ENCODE assay signal across 8 cellular contexts in genomic region chr1:31577515-31578191, GRCh38. TPM values are rescaled to one million over a fixed set of nuclear protein-coding genes. Genes with fewer than 3 reads are reported as not detected.
DNase-seq lines count a peak whose midpoint lies in the region; ATAC-seq, FAIRE-seq and TF ChIP-seq lines count a peak whose summit lies in the region.

No MANE protein-coding gene starts in this region.

- H3K27ac ChIP-seq in HEK293 (ENCODE audit: extremely low read depth, low read depth, low read length) (no peak overlapping the region), suprapubic skin (peak overlapping the region; percentile 77)

- no peak overlapping the region for H3K4me3 ChIP-seq in HEK293 (ENCODE audit: low read depth, low read length)
- H3K4me3 ChIP-seq in suprapubic skin, result peak overlapping the region; percentile 52

- H3K27me3 ChIP-seq in suprapubic skin, result peaks cover 11% of the 10 kb centered on the region

- CTCF ChIA-PET in HEK293 (lab: Yijun Ruan, JAX), result interaction anchor here (0.5 to 1.5 kb wide), 5 partner anchors 11 to 648 kb away, joined by 3 to 5 read pairs (median 3); no protein-coding TSS in a partner anchor

- peak; percentile 34 for DNase-seq in cerebellar cortex (ENCODE audit: low spot score)
- no peak for DNase-seq in left colon
- no peak for DNase-seq in suprapubic skin (ENCODE audit: low spot score in 2 of 2)
- no peak for DNase-seq in HTR-8/SVneo (ENCODE audit: insufficient read length, low spot score)
- no peak for DNase-seq in activated CD4-positive, CD25-positive, alpha-beta regulatory T cell treated with anti-CD3 and anti-CD28 coated beads, Interleukin-2, amount 50 U/mL, for 72 hours

- TF ChIP-seq EP300 in suprapubic skin (IDR thresholded peaks at IDR 0.05), result no peak

- H3K36me3 ChIP-seq in HEK293 (ENCODE audit: control insufficient read depth in 2 of 2, insufficient read depth in 1 of 2, low read length in 2 of 2) (no peaks in the 10 kb centered on the region), suprapubic skin (no peaks in the 10 kb centered on the region)

- no peak for TF ChIP-seq CTCF in HEK293 (tag by site-specific recombination; IDR thresholded peaks at IDR 0.05)
- no peak for TF ChIP-seq CTCF in suprapubic skin (IDR thresholded peaks at IDR 0.05)

- no peak for TF ChIP-seq POLR2A in suprapubic skin (IDR thresholded peaks at IDR 0.05)

- FAIRE-seq in HTR-8/SVneo (lab: Jason Lieb, UNC), result no peak

- H3K4me1 ChIP-seq in HEK293 (ENCODE audit: control insufficient read depth, insufficient read depth, low read length) (no peaks in the 10 kb centered on the region), suprapubic skin (peaks cover 50% of the 10 kb centered on the region)

- 63% methylated on average over 6 of the region's 6 CpGs for WGBS in suprapubic skin

- POLR2A ChIA-PET in HEK293 (lab: Yijun Ruan, JAX), result interaction anchor here (0.6 to 1.6 kb wide), 2 partner anchors 14 to 211 kb away, joined by 3 read pairs; no protein-coding TSS in a partner anchor

- ATAC-seq in left colon (peak; percentile 5), HG03354 (IDR thresholded peaks at IDR 0.05; ENCODE audit: poor library complexity, severe bottlenecking, unreplicated experiment) (no peak), HG03139 (IDR thresholded peaks at IDR 0.05; ENCODE audit: unreplicated experiment) (no peak)

- intact Hi-C loops in left colon (cut with DNase I, micrococcal nuclease), result no loop called here

- H3K9me3 ChIP-seq in HEK293 (ENCODE audit: control insufficient read depth, insufficient read depth, low read depth, low read length) (no peaks in the 10 kb centered on the region), suprapubic skin (no peaks in the 10 kb centered on the region)

TF ChIP-seq in HEK293, 187 proteins besides CTCF, POLR2A, EP300 and RAD21:
- TF ChIP-seq ZNF639 (tag by site-specific recombination; IDR thresholded peaks at IDR 0.05), result no peak
- TF ChIP-seq ZNF488 (tag by site-specific recombination; IDR thresholded peaks at IDR 0.05), result no peak
- TF ChIP-seq ZFP37 (tag by site-specific recombination; IDR thresholded peaks at IDR 0.05), result no peak
- TF ChIP-seq ZNF544 (tag by site-specific recombination; IDR thresholded peaks at IDR 0.05), result no peak
- TF ChIP-seq PRDM1 (tag by site-specific recombination; IDR thresholded peaks at IDR 0.05), result peak; percentile 62
- no peak for TF ChIP-seq INSM2 (tag by site-specific recombination; IDR thresholded peaks at IDR 0.05)
- peak; percentile 85 for TF ChIP-seq ZNF768 (tag by site-specific recombination; IDR thresholded peaks at IDR 0.05)
- TF ChIP-seq, protein P1, sequence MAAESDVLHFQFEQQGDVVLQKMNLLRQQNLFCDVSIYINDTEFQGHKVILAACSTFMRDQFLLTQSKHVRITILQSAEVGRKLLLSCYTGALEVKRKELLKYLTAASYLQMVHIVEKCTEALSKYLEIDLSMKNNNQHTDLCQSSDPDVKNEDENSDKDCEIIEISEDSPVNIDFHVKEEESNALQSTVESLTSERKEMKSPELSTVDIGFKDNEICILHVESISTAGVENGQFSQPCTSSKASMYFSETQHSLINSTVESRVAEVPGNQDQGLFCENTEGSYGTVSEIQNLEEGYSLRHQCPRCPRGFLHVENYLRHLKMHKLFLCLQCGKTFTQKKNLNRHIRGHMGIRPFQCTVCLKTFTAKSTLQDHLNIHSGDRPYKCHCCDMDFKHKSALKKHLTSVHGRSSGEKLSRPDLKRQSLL (tag by site-specific recombination; IDR thresholded peaks at IDR 0.05), result no peak
- TF ChIP-seq, protein P2, sequence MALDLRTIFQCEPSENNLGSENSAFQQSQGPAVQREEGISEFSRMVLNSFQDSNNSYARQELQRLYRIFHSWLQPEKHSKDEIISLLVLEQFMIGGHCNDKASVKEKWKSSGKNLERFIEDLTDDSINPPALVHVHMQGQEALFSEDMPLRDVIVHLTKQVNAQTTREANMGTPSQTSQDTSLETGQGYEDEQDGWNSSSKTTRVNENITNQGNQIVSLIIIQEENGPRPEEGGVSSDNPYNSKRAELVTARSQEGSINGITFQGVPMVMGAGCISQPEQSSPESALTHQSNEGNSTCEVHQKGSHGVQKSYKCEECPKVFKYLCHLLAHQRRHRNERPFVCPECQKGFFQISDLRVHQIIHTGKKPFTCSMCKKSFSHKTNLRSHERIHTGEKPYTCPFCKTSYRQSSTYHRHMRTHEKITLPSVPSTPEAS (tag by site-specific recombination; IDR thresholded peaks at IDR 0.05), result 0 out of 2 replicates have a peak, but pooled peaks have one; percentile 15
- TF ChIP-seq KLF1 (tag by site-specific recombination; IDR thresholded peaks at IDR 0.05), result no peak
- TF ChIP-seq ZFHX2 (tag by site-specific recombination; conservative IDR thresholded peaks at IDR 0.05), result no peak

RNA-seq across cellular contexts. Expression of gene TINAGL1, which starts 1.3 kb away (rescaled TPM):
- total RNA-seq in left colon (100 to 1,000 TPM; 135 to 139 TPM), suprapubic skin (10 to 100 TPM; 40.1 to 78.5 (median 64.0) TPM)

RNA-seq across cellular contexts. Expression of gene HCRTR1, which starts 39.8 kb away (rescaled TPM):
- total RNA-seq in left colon (under 1 TPM in 1 of 2 donors, not detected in 1; 0.14 TPM), suprapubic skin (not detected)
